1 cellular context compared by ENCODE assay signal in the genomic region with DNA sequence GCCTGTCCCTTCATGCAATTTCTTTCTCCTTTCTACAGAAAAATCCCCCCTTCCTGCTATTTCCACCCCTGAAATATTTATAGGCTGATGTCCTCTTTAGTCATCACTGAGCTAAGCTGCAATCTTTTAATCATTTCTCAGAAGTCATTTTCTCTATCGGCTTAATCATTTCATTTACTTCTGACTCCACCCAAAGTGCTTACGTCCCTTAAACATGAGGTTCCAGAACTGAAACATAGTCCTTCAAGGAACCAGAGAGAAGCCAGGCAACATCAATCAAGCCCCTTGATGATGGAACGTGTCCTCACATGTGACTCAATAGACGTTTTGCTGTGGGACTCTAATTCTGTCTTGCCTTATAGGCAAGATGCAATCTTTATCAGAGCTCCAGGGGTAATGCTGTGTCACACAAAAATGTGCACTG.
A peak's percentile ranks its signal among the peaks of the same experiment; 100 is the strongest.
TF ChIP-seq lines count a peak whose summit lies in the region.

No MANE protein-coding gene starts in this region.

TF ChIP-seq in K562, 482 proteins besides CTCF, POLR2A, EP300 and RAD21 (continued from another document):
- TF ChIP-seq, protein P1, sequence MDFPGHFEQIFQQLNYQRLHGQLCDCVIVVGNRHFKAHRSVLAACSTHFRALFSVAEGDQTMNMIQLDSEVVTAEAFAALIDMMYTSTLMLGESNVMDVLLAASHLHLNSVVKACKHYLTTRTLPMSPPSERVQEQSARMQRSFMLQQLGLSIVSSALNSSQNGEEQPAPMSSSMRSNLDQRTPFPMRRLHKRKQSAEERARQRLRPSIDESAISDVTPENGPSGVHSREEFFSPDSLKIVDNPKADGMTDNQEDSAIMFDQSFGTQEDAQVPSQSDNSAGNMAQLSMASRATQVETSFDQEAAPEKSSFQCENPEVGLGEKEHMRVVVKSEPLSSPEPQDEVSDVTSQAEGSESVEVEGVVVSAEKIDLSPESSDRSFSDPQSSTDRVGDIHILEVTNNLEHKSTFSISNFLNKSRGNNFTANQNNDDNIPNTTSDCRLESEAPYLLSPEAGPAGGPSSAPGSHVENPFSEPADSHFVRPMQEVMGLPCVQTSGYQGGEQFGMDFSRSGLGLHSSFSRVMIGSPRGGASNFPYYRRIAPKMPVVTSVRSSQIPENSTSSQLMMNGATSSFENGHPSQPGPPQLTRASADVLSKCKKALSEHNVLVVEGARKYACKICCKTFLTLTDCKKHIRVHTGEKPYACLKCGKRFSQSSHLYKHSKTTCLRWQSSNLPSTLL (IDR thresholded peaks at IDR 0.05): no peak
- TF ChIP-seq ZBTB7A (IDR thresholded peaks at IDR 0.05; ENCODE audit: borderline replicate concordance, control insufficient read depth, low read depth, low read length) (no peak), PHTF2 (CRISPR knock-in tag; IDR thresholded peaks at IDR 0.05) (no peak), MEIS2 (IDR thresholded peaks at IDR 0.05; ENCODE audit: partially characterized antibody) (peak; percentile 81), ATF7 (IDR thresholded peaks at IDR 0.05) (no peak), NFIC (IDR thresholded peaks at IDR 0.05) (no peak), HDAC6 (IDR thresholded peaks at IDR 0.05; ENCODE audit: low read depth, low read length) (no peak), TEAD4 (IDR thresholded peaks at IDR 0.05; ENCODE audit: low read length) (peak; percentile 17; the same call in 1 of the 2 replicates), TEAD4 (CRISPR knock-in tag; IDR thresholded peaks at IDR 0.05; ENCODE audit: borderline replicate concordance) (no peak), ZNF79 (CRISPR knock-in tag; IDR thresholded peaks at IDR 0.05; ENCODE audit: low read depth) (no peak), TCF3 (CRISPR knock-in tag; IDR thresholded peaks at IDR 0.05) (no peak), NR4A1 (CRISPR knock-in tag; IDR thresholded peaks at IDR 0.05) (no peak), NR4A1 (tag; IDR thresholded peaks at IDR 0.05) (no peak)
- TF ChIP-seq, protein P2, sequence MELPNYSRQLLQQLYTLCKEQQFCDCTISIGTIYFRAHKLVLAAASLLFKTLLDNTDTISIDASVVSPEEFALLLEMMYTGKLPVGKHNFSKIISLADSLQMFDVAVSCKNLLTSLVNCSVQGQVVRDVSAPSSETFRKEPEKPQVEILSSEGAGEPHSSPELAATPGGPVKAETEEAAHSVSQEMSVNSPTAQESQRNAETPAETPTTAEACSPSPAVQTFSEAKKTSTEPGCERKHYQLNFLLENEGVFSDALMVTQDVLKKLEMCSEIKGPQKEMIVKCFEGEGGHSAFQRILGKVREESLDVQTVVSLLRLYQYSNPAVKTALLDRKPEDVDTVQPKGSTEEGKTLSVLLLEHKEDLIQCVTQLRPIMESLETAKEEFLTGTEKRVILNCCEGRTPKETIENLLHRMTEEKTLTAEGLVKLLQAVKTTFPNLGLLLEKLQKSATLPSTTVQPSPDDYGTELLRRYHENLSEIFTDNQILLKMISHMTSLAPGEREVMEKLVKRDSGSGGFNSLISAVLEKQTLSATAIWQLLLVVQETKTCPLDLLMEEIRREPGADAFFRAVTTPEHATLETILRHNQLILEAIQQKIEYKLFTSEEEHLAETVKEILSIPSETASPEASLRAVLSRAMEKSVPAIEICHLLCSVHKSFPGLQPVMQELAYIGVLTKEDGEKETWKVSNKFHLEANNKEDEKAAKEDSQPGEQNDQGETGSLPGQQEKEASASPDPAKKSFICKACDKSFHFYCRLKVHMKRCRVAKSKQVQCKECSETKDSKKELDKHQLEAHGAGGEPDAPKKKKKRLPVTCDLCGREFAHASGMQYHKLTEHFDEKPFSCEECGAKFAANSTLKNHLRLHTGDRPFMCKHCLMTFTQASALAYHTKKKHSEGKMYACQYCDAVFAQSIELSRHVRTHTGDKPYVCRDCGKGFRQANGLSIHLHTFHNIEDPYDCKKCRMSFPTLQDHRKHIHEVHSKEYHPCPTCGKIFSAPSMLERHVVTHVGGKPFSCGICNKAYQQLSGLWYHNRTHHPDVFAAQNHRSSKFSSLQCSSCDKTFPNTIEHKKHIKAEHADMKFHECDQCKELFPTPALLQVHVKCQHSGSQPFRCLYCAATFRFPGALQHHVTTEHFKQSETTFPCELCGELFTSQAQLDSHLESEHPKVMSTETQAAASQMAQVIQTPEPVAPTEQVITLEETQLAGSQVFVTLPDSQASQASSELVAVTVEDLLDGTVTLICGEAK (IDR thresholded peaks at IDR 0.05): no peak
- TF ChIP-seq, protein P2 (CRISPR knock-in tag; IDR thresholded peaks at IDR 0.05): no peak
